21 cellular contexts compared by ENCODE assay signal in genomic region chr20:37506166-37506725, GRCh38. TPM values are rescaled to one million over a fixed set of nuclear protein-coding genes. Genes with fewer than 3 reads are reported as not detected.
"Had no signal": no experiment of that assay in that cellular context is flagged by ENCODE, and none has a peak within 500 bp of the region (broad histone marks: within the 10 kb centered on the region; RNA-seq: fewer than 3 reads in every experiment).

No MANE protein-coding gene starts in this region.

- DNase-seq: activated CD4-positive, alpha-beta T cell treated with anti-CD3 and anti-CD28 coated beads, Interleukin-2, amount 10 ng/mL, durations not matched to agents 24 days and 14 days; activated CD8-positive, alpha-beta T cell treated with anti-CD3 and anti-CD28 coated beads, Interleukin-2, amount 10 ng/mL, durations not matched to agents 7 days and 5 days; activated naive CD4-positive, alpha-beta T cell treated with anti-CD3 and anti-CD28 coated beads, Interleukin-2, amount 10 ng/mL, durations not matched to agents 7 days and 5 days; activated T-cell treated with anti-CD3 and anti-CD28 coated beads, Interleukin-2, amount 50 U/mL, for 4 hours; aorta; brain microvascular endothelial cell; cortex of kidney; effector CD4-positive, alpha-beta T cell; heart left ventricle; naive thymus-derived CD8-positive, alpha-beta T cell; retina; stimulated activated naive CD8-positive, alpha-beta T cell treated with anti-CD3 and anti-CD28 coated beads, Interleukin-15, Interleukin-2, amounts not matched to agents 100 U/mL and 50 U/mL, for 24 hours; substantia nigra; T-helper 1 cell; T-helper 9 cell; tibial artery; uterus had no signal

- H3K9me3 ChIP-seq: esophagus muscularis mucosa, gastroesophageal sphincter, heart left ventricle, tibial artery, uterus had no signal

- H3K27ac ChIP-seq: brain microvascular endothelial cell, esophagus muscularis mucosa, gastroesophageal sphincter, heart left ventricle, tibial artery, uterus had no signal

- ATAC-seq: activated CD8-positive, alpha-beta T cell treated with anti-CD3 and anti-CD28 coated beads, Interleukin-2, amount 10 ng/mL, durations not matched to agents 7 days and 5 days; activated T-cell treated with anti-CD3 and anti-CD28 coated beads, Interleukin-2, amount 50 U/mL, for 4 hours; gastroesophageal sphincter; heart left ventricle; naive thymus-derived CD8-positive, alpha-beta T cell; stimulated activated naive CD8-positive, alpha-beta T cell treated with anti-CD3 and anti-CD28 coated beads, Interleukin-15, Interleukin-2, amounts not matched to agents 100 U/mL and 50 U/mL, for 24 hours had no signal

- H3K36me3 ChIP-seq: uterus had no signal

- H3K9me3 Mint-ChIP-seq: activated CD4-positive, alpha-beta T cell treated with anti-CD3 and anti-CD28 coated beads, Interleukin-2, amount 10 ng/mL, durations not matched to agents 24 days and 14 days; activated naive CD4-positive, alpha-beta T cell treated with anti-CD3 and anti-CD28 coated beads, Interleukin-2, amount 10 ng/mL, durations not matched to agents 7 days and 5 days; activated T-cell treated with anti-CD3 and anti-CD28 coated beads, Interleukin-2, amount 50 U/mL, for 4 hours; memory B cell; naive thymus-derived CD8-positive, alpha-beta T cell had no signal

- H3K4me1 Mint-ChIP-seq: activated CD4-positive, alpha-beta T cell treated with anti-CD3 and anti-CD28 coated beads, Interleukin-2, amount 10 ng/mL, durations not matched to agents 24 days and 14 days; activated naive CD4-positive, alpha-beta T cell treated with anti-CD3 and anti-CD28 coated beads, Interleukin-2, amount 10 ng/mL, durations not matched to agents 7 days and 5 days had no signal

- H3K27me3 Mint-ChIP-seq: activated CD4-positive, alpha-beta T cell treated with anti-CD3 and anti-CD28 coated beads, Interleukin-2, amount 10 ng/mL, durations not matched to agents 24 days and 14 days; activated naive CD4-positive, alpha-beta T cell treated with anti-CD3 and anti-CD28 coated beads, Interleukin-2, amount 10 ng/mL, durations not matched to agents 7 days and 5 days; memory B cell; naive thymus-derived CD8-positive, alpha-beta T cell had no signal

- H3K4me3 ChIP-seq: esophagus muscularis mucosa, gastroesophageal sphincter, heart left ventricle, tibial artery, uterus had no signal

- H3K27ac Mint-ChIP-seq: activated CD4-positive, alpha-beta T cell treated with anti-CD3 and anti-CD28 coated beads, Interleukin-2, amount 10 ng/mL, durations not matched to agents 24 days and 14 days; activated CD8-positive, alpha-beta T cell treated with anti-CD3 and anti-CD28 coated beads, Interleukin-2, amount 10 ng/mL, durations not matched to agents 7 days and 5 days; activated naive CD4-positive, alpha-beta T cell treated with anti-CD3 and anti-CD28 coated beads, Interleukin-2, amount 10 ng/mL, durations not matched to agents 7 days and 5 days; memory B cell had no signal

- H3K27me3 ChIP-seq: brain microvascular endothelial cell, esophagus muscularis mucosa, gastroesophageal sphincter, heart left ventricle, tibial artery, uterus had no signal

- H3K4me3 Mint-ChIP-seq: activated CD4-positive, alpha-beta T cell treated with anti-CD3 and anti-CD28 coated beads, Interleukin-2, amount 10 ng/mL, durations not matched to agents 24 days and 14 days; activated CD8-positive, alpha-beta T cell treated with anti-CD3 and anti-CD28 coated beads, Interleukin-2, amount 10 ng/mL, durations not matched to agents 7 days and 5 days; activated naive CD4-positive, alpha-beta T cell treated with anti-CD3 and anti-CD28 coated beads, Interleukin-2, amount 10 ng/mL, durations not matched to agents 7 days and 5 days; activated T-cell treated with anti-CD3 and anti-CD28 coated beads, Interleukin-2, amount 50 U/mL, for 4 hours; memory B cell; naive thymus-derived CD8-positive, alpha-beta T cell had no signal

- H3K4me1 ChIP-seq: tibial artery, uterus had no signal

RNA-seq across cellular contexts. Expression of gene NNAT, which starts 14.8 kb away (rescaled TPM):
- total RNA-seq: liver; naive thymus-derived CD8-positive, alpha-beta T cell had no signal
